27 cellular contexts compared by ENCODE assay signal in genomic region chr6:10112871-10113584, GRCh38.
DNase-seq lines count a peak whose midpoint lies in the region; ATAC-seq and TF ChIP-seq lines count a peak whose summit lies in the region.
"Had no signal": no experiment of that assay in that cellular context is flagged by ENCODE, and none has a peak within 500 bp of the region (broad histone marks: within the 10 kb centered on the region; RNA-seq: fewer than 3 reads in every experiment).

No MANE protein-coding gene starts in this region.

- CTCF ChIA-PET in WTC11 (lab: Charles Lee), result no interaction called here
- CTCF ChIA-PET in activated CD8-positive, alpha-beta memory T cell treated with anti-CD3 and anti-CD28 coated beads, Interleukin-2, amount 10 ng/mL, durations not matched to agents 7 days and 5 days (lab: Charles Lee), result no interaction called here

- no peak overlapping the region for H3K4ac ChIP-seq in trophoblast cell (ENCODE audit: low read depth, low read length)

- no peak overlapping the region for H2AFZ ChIP-seq in trophoblast cell (ENCODE audit: insufficient read depth, low read length, poor library complexity)

- no peak overlapping the region for H2BK12ac ChIP-seq in trophoblast cell (ENCODE audit: low read length)

- H3K9ac ChIP-seq in iPS-18a (ENCODE audit: low read length), result no peak overlapping the region
- H3K9ac ChIP-seq in trophoblast cell (ENCODE audit: low read length), result no peak overlapping the region

- no CpG with 5 or more reads among the region's 28 CpGs for WGBS in trophoblast cell (ENCODE audit: extremely low coverage, insufficient coverage, insufficient read length)

- H3K4me3 ChIP-seq in iPS-18a (ENCODE audit: low read length) (peak overlapping the region; percentile 53), trophoblast cell (ENCODE audit: low read depth, low read length) (no peak overlapping the region)
- H3K4me3 ChIP-seq: cardiac muscle cell, MG63, ovary, right atrium auricular region, SJCRH30, transverse colon had no signal

- no peak overlapping the region for H4K12ac ChIP-seq in trophoblast cell (ENCODE audit: low read depth, low read length)

- H4K91ac ChIP-seq in trophoblast cell (ENCODE audit: low read depth, low read length), result no peak overlapping the region

- H3K23ac ChIP-seq in trophoblast cell (ENCODE audit: low read length), result no peak overlapping the region

- no peak overlapping the region for H3K14ac ChIP-seq in trophoblast cell (ENCODE audit: low read length)

- H2BK5ac ChIP-seq in trophoblast cell (ENCODE audit: low read depth, low read length, poor library complexity), result no peak overlapping the region

- peak overlapping the region; percentile 59 for H3K4me3 Mint-ChIP-seq in WTC11
- no peak overlapping the region for H3K4me3 Mint-ChIP-seq in activated CD8-positive, alpha-beta memory T cell treated with anti-CD3 and anti-CD28 coated beads, Interleukin-2, amount 10 ng/mL, durations not matched to agents 7 days and 5 days
- H3K4me3 Mint-ChIP-seq: CD4-positive, CD25-positive, alpha-beta regulatory T cell; naive thymus-derived CD8-positive, alpha-beta T cell had no signal

- no peaks in the 10 kb centered on the region for H3K36me3 Mint-ChIP-seq in WTC11
- H3K36me3 Mint-ChIP-seq in activated CD8-positive, alpha-beta memory T cell treated with anti-CD3 and anti-CD28 coated beads, Interleukin-2, amount 10 ng/mL, durations not matched to agents 7 days and 5 days, result no peaks in the 10 kb centered on the region
- H3K36me3 Mint-ChIP-seq: CD4-positive, CD25-positive, alpha-beta regulatory T cell; naive thymus-derived CD8-positive, alpha-beta T cell had no signal

- TF ChIP-seq CTCF in WTC11 (IDR thresholded peaks at IDR 0.05), result no peak

- no peak overlapping the region for H4K8ac ChIP-seq in trophoblast cell (ENCODE audit: low read depth, low read length)

- ATAC-seq in WTC11 (peak; percentile 89), HG03460 (IDR thresholded peaks at IDR 0.05; ENCODE audit: unreplicated experiment) (no peak)
- ATAC-seq in activated CD8-positive, alpha-beta memory T cell treated with anti-CD3 and anti-CD28 coated beads, Interleukin-2, amount 10 ng/mL, durations not matched to agents 7 days and 5 days, result no peak
- ATAC-seq: left lobe of liver; naive thymus-derived CD8-positive, alpha-beta T cell; Panc1 had no signal

- H3K36me3 ChIP-seq in iPS-18a (ENCODE audit: control insufficient read depth, low read depth, low read length), result no peaks in the 10 kb centered on the region
- no peaks in the 10 kb centered on the region for H3K36me3 ChIP-seq in trophoblast cell (ENCODE audit: control insufficient read depth in 1 of 2, insufficient read depth in 2 of 2, low read length in 2 of 2)
- H3K36me3 ChIP-seq: cardiac muscle cell, MG63, ovary, right atrium auricular region, SJCRH30, transverse colon had no signal

- H3K79me2 ChIP-seq in trophoblast cell (ENCODE audit: control insufficient read depth, insufficient read depth, low read length, poor library complexity), result no peaks in the 10 kb centered on the region

- H3K9me3 Mint-ChIP-seq in WTC11, result no peaks in the 10 kb centered on the region
- peaks cover 5% of the 10 kb centered on the region for H3K9me3 Mint-ChIP-seq in activated CD8-positive, alpha-beta memory T cell treated with anti-CD3 and anti-CD28 coated beads, Interleukin-2, amount 10 ng/mL, durations not matched to agents 7 days and 5 days (ENCODE audit: low read depth)

- no peaks in the 10 kb centered on the region for H3K79me1 ChIP-seq in trophoblast cell (ENCODE audit: low read length)

- H2BK120ac ChIP-seq in trophoblast cell (ENCODE audit: insufficient read depth, low read length, poor library complexity), result no peak overlapping the region

- peaks cover 13% of the 10 kb centered on the region for H3K4me1 ChIP-seq in iPS-18a (ENCODE audit: control insufficient read depth, low read depth, low read length)
- peaks cover 0 to 5% of the 10 kb centered on the region in 2 experiments for H3K4me1 ChIP-seq in trophoblast cell (ENCODE audit: control insufficient read depth in 1 of 2, insufficient read depth in 2 of 2, low read length in 2 of 2)
- H3K4me1 ChIP-seq: right atrium auricular region, SJCRH30, transverse colon had no signal

- DNase-seq in DMS 273 (lab: John Stamatoyannopoulos, UW; ENCODE audit: unreplicated experiment) (peak; percentile 47), DMS 273 treated with DMSO at 0.1 percent for 48 hours (lab: John Stamatoyannopoulos, UW) (no peak), WTC11 (ENCODE audit: low spot score) (peak; percentile 50), trophoblast cell (no peak), caudate nucleus (lab: John Stamatoyannopoulos, UW) (no peak)
- no peak for DNase-seq in activated CD8-positive, alpha-beta memory T cell treated with anti-CD3 and anti-CD28 coated beads, Interleukin-2, amount 10 ng/mL, durations not matched to agents 7 days and 5 days
- DNase-seq: activated CD4-positive, alpha-beta T cell treated with anti-CD3 and anti-CD28 coated beads for 48 hours; activated naive CD4-positive, alpha-beta T cell; activated T-cell treated with anti-CD3 and anti-CD28 coated beads, Interleukin-2, amount 50 U/mL, for 48 hours; amniotic stem cell; CD4-positive, CD25-positive, alpha-beta regulatory T cell; MG63; midbrain; naive thymus-derived CD8-positive, alpha-beta T cell; NCI-H2081 treated with DMSO at 0.1 percent for 48 hours; NCI-H510A treated with DMSO at 0.1 percent for 48 hours; ovary; SJCRH30; stimulated activated naive CD4-positive, alpha-beta T cell treated with Interleukin-2 at 50 U/mL for 16 hours; transverse colon had no signal

- no peak overlapping the region for H2AK5ac ChIP-seq in trophoblast cell (ENCODE audit: low read length)

- H3K27me3 Mint-ChIP-seq in WTC11 (ENCODE audit: low read depth), result peaks cover 16% of the 10 kb centered on the region
- peaks cover 9% of the 10 kb centered on the region for H3K27me3 Mint-ChIP-seq in activated CD8-positive, alpha-beta memory T cell treated with anti-CD3 and anti-CD28 coated beads, Interleukin-2, amount 10 ng/mL, durations not matched to agents 7 days and 5 days
- H3K27me3 Mint-ChIP-seq: CD4-positive, CD25-positive, alpha-beta regulatory T cell had no signal

- peak overlapping the region; percentile 33 for H3K4me2 ChIP-seq in trophoblast cell (ENCODE audit: low read length)

- POLR2A ChIA-PET in WTC11 (lab: Charles Lee), result no interaction called here

- no peak overlapping the region for H3K27ac Mint-ChIP-seq in WTC11
- no peak overlapping the region for H3K27ac Mint-ChIP-seq in activated CD8-positive, alpha-beta memory T cell treated with anti-CD3 and anti-CD28 coated beads, Interleukin-2, amount 10 ng/mL, durations not matched to agents 7 days and 5 days
- H3K27ac Mint-ChIP-seq: CD4-positive, CD25-positive, alpha-beta regulatory T cell; naive thymus-derived CD8-positive, alpha-beta T cell had no signal

- peaks cover 29% of the 10 kb centered on the region for H3K27me3 ChIP-seq in iPS-18a (ENCODE audit: control insufficient read depth, insufficient read depth, low read length)
- H3K27me3 ChIP-seq in trophoblast cell (ENCODE audit: insufficient read depth, low read length), result no peaks in the 10 kb centered on the region
- H3K27me3 ChIP-seq: cardiac muscle cell, MG63, ovary, SJCRH30, transverse colon had no signal

- H3K9me3 ChIP-seq in iPS-18a (ENCODE audit: control insufficient read depth, low read depth, low read length), result no peaks in the 10 kb centered on the region
- H3K9me3 ChIP-seq in trophoblast cell (ENCODE audit: insufficient read depth, low read depth, low read length), result no peaks in the 10 kb centered on the region
- H3K9me3 ChIP-seq: MG63, ovary, right atrium auricular region, SJCRH30, transverse colon had no signal

- peaks cover 16% of the 10 kb centered on the region for H3K4me1 Mint-ChIP-seq in WTC11
- no peaks in the 10 kb centered on the region for H3K4me1 Mint-ChIP-seq in activated CD8-positive, alpha-beta memory T cell treated with anti-CD3 and anti-CD28 coated beads, Interleukin-2, amount 10 ng/mL, durations not matched to agents 7 days and 5 days
- H3K4me1 Mint-ChIP-seq: CD4-positive, CD25-positive, alpha-beta regulatory T cell; naive thymus-derived CD8-positive, alpha-beta T cell had no signal

- H3K27ac ChIP-seq in iPS-18a (ENCODE audit: low read length) (no peak overlapping the region), trophoblast cell (ENCODE audit: low read depth, low read length) (no peak overlapping the region), caudate nucleus (ENCODE audit: low read depth, low read length) (no peak overlapping the region)
- H3K27ac ChIP-seq: 22Rv1, cardiac muscle cell, ovary, right atrium auricular region, SJCRH30, transverse colon had no signal

- H3K18ac ChIP-seq in trophoblast cell (ENCODE audit: low read length), result no peak overlapping the region

TF ChIP-seq in WTC11, 78 proteins besides CTCF, POLR2A, EP300 and RAD21 (continues in another document):
- TF ChIP-seq ELF4 (CRISPR knock-in tag; IDR thresholded peaks at IDR 0.05; ENCODE audit: low read depth) (no peak), NFYB (CRISPR knock-in tag; conservative IDR thresholded peaks at IDR 0.05; ENCODE audit: low read depth) (no peak), ZNF219 (CRISPR knock-in tag; IDR thresholded peaks at IDR 0.05; ENCODE audit: borderline replicate concordance) (no peak), SP1 (CRISPR knock-in tag; conservative IDR thresholded peaks at IDR 0.05) (no peak), ZNF671 (CRISPR knock-in tag; IDR thresholded peaks at IDR 0.05) (no peak), GTF2I (CRISPR knock-in tag; conservative IDR thresholded peaks at IDR 0.05) (no peak)
- TF ChIP-seq, protein P1, sequence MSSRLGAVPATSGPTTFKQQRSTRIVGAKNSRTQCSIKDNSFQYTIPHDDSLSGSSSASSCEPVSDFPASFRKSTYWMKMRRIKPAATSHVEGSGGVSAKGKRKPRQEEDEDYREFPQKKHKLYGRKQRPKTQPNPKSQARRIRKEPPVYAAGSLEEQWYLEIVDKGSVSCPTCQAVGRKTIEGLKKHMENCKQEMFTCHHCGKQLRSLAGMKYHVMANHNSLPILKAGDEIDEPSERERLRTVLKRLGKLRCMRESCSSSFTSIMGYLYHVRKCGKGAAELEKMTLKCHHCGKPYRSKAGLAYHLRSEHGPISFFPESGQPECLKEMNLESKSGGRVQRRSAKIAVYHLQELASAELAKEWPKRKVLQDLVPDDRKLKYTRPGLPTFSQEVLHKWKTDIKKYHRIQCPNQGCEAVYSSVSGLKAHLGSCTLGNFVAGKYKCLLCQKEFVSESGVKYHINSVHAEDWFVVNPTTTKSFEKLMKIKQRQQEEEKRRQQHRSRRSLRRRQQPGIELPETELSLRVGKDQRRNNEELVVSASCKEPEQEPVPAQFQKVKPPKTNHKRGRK (CRISPR knock-in tag; IDR thresholded peaks at IDR 0.05; ENCODE audit: borderline replicate concordance), result no peak

Comparison
In these comparisons a context has a peak if more than half of its experiments do, and no peak if none do; other contexts are left out.
1. DNase-seq: peak in DMS 273 (single experiment) and WTC11 (single experiment); none in DMS 273 treated with DMSO at 0.1 percent for 48 hours (single experiment), trophoblast cell (0 of 2), activated CD8-positive, alpha-beta memory T cell treated with anti-CD3 and anti-CD28 coated beads, Interleukin-2, amount 10 ng/mL, durations not matched to agents 7 days and 5 days (single experiment) and caudate nucleus (0 of 61).